ENCODE assay signal across 9 cellular contexts in genomic region chr11:44096360-44097188, GRCh38. TPM values are rescaled to one million over a fixed set of nuclear protein-coding genes. Genes with fewer than 3 reads are reported as not detected.
A peak's percentile ranks its signal among the peaks of the same experiment; 100 is the strongest.
DNase-seq lines count a peak whose midpoint lies in the region; ATAC-seq and TF ChIP-seq lines count a peak whose summit lies in the region.
"Had no signal": no experiment of that assay in that cellular context is flagged by ENCODE, and none has a peak within 500 bp of the region (broad histone marks: within the 10 kb centered on the region; RNA-seq: fewer than 3 reads in every experiment).

No MANE protein-coding gene starts in this region.

- H3K27ac Mint-ChIP-seq in activated CD8-positive, alpha-beta memory T cell treated with anti-CD3 and anti-CD28 coated beads, Interleukin-2, amount 10 ng/mL, durations not matched to agents 7 days and 5 days: peak overlapping the region; percentile 3
- no peak overlapping the region for H3K27ac Mint-ChIP-seq in endodermal cell
- peak overlapping the region in 9 of 10 donors; percentile 23 to 93 (median 55) for H3K27ac Mint-ChIP-seq in naive thymus-derived CD8-positive, alpha-beta T cell

- H3K4me1 Mint-ChIP-seq in activated CD8-positive, alpha-beta memory T cell treated with anti-CD3 and anti-CD28 coated beads, Interleukin-2, amount 10 ng/mL, durations not matched to agents 7 days and 5 days: peaks cover 23% of the 10 kb centered on the region
- H3K4me1 Mint-ChIP-seq in endodermal cell: peaks cover 5% of the 10 kb centered on the region
- H3K4me1 Mint-ChIP-seq in naive thymus-derived CD8-positive, alpha-beta T cell: peaks cover 27 to 54% (median 45%) of the 10 kb centered on the region in 4 donors

- in situ Hi-C loops in Panc1 (cut with HindIII; ENCODE audit: low pct_unique_long_range_greater_than_20kb, low sequenced_read_pairs): no loop called here

- ATAC-seq in activated CD8-positive, alpha-beta memory T cell treated with anti-CD3 and anti-CD28 coated beads, Interleukin-2, amount 10 ng/mL, durations not matched to agents 7 days and 5 days: no peak
- ATAC-seq in Panc1 (peak; percentile 49), GM18867 (IDR thresholded peaks at IDR 0.05; ENCODE audit: unreplicated experiment) (no peak), HG02571 (IDR thresholded peaks at IDR 0.05; ENCODE audit: unreplicated experiment) (no peak)
- no peak for ATAC-seq in naive thymus-derived CD8-positive, alpha-beta T cell

- TF ChIP-seq CTCF in Panc1 (IDR thresholded peaks at IDR 0.05): no peak
- no peak for TF ChIP-seq CTCF in endodermal cell (conservative IDR thresholded peaks at IDR 0.05)

- H3K36me3 Mint-ChIP-seq in activated CD8-positive, alpha-beta memory T cell treated with anti-CD3 and anti-CD28 coated beads, Interleukin-2, amount 10 ng/mL, durations not matched to agents 7 days and 5 days: peaks cover 3% of the 10 kb centered on the region
- H3K36me3 Mint-ChIP-seq in endodermal cell (ENCODE audit: low read depth): peaks cover 9% of the 10 kb centered on the region
- H3K36me3 Mint-ChIP-seq in naive thymus-derived CD8-positive, alpha-beta T cell: peaks cover 0 to 10% (median 5%) of the 10 kb centered on the region in 3 donors

- H3K4me3 Mint-ChIP-seq in activated CD8-positive, alpha-beta memory T cell treated with anti-CD3 and anti-CD28 coated beads, Interleukin-2, amount 10 ng/mL, durations not matched to agents 7 days and 5 days: peak overlapping the region; percentile 78
- H3K4me3 Mint-ChIP-seq in endodermal cell: peak overlapping the region; percentile 76
- H3K4me3 Mint-ChIP-seq in naive thymus-derived CD8-positive, alpha-beta T cell: peak overlapping the region; percentile 79 to 94 (median 86)

- POLR2A ChIA-PET in Panc1 (lab: Charles Lee): no interaction called here
- POLR2A ChIA-PET in naive thymus-derived CD8-positive, alpha-beta T cell (lab: Charles Lee): no interaction called here

- no TSS peak for BruUV-seq in Panc1 (replicated peaks; lab: Mats Ljungman, UMichigan)

- peaks cover 9% of the 10 kb centered on the region for H3K27me3 Mint-ChIP-seq in activated CD8-positive, alpha-beta memory T cell treated with anti-CD3 and anti-CD28 coated beads, Interleukin-2, amount 10 ng/mL, durations not matched to agents 7 days and 5 days
- H3K27me3 Mint-ChIP-seq in endodermal cell (ENCODE audit: insufficient read depth): no peaks in the 10 kb centered on the region
- H3K27me3 Mint-ChIP-seq in naive thymus-derived CD8-positive, alpha-beta T cell: no peaks in the 10 kb centered on the region

- 19% methylated on average over 18 of the region's 18 CpGs; no CpG with 5 or more reads in 1 of the 2 experiments for WGBS in endodermal cell (ENCODE audit: insufficient coverage in 1 of 2, insufficient read length in 1 of 2), 2 experiments

- no peak for DNase-seq in activated CD8-positive, alpha-beta memory T cell treated with anti-CD3 and anti-CD28 coated beads, Interleukin-2, amount 10 ng/mL, durations not matched to agents 7 days and 5 days
- DNase-seq in activated CD8-positive, alpha-beta memory T cell treated with anti-CD3 and anti-CD28 coated beads for 24 hours: no peak
- DNase-seq in Panc1 (ENCODE audit: low read depth, low spot score) (no peak), endodermal cell (no peak), NCI-H2081 (lab: John Stamatoyannopoulos, UW) (no peak)
- no peak for DNase-seq in naive thymus-derived CD8-positive, alpha-beta T cell

- CTCF ChIA-PET in activated CD8-positive, alpha-beta memory T cell treated with anti-CD3 and anti-CD28 coated beads, Interleukin-2, amount 10 ng/mL, durations not matched to agents 7 days and 5 days (lab: Charles Lee): interaction anchor here (0.6 to 1.7 kb wide), 4 partner anchors 11 to 427 kb away, joined by 3 to 4 read pairs (median 3); no protein-coding TSS in a partner anchor
- CTCF ChIA-PET in Panc1 (lab: Charles Lee): no interaction called here

- H3K9ac ChIP-seq in endodermal cell (ENCODE audit: extremely low read depth, low read length, poor library complexity, severe bottlenecking): no peak overlapping the region

- intact Hi-C loops in Panc1 (cut with micrococcal nuclease; ENCODE audit: unreplicated experiment): no loop called here

- H3K4me1 ChIP-seq in Panc1 (ENCODE audit: control insufficient read depth, insufficient read depth, low read length) (peaks cover 10% of the 10 kb centered on the region; the same call in 1 of the 2 replicates), endodermal cell (ENCODE audit: control insufficient read depth, insufficient read depth, low read length) (no peaks in the 10 kb centered on the region)

- no peaks in the 10 kb centered on the region for H3K9me3 Mint-ChIP-seq in activated CD8-positive, alpha-beta memory T cell treated with anti-CD3 and anti-CD28 coated beads, Interleukin-2, amount 10 ng/mL, durations not matched to agents 7 days and 5 days (ENCODE audit: low read depth)
- H3K9me3 Mint-ChIP-seq in endodermal cell: no peaks in the 10 kb centered on the region
- H3K9me3 Mint-ChIP-seq in naive thymus-derived CD8-positive, alpha-beta T cell: no peaks in the 10 kb centered on the region

- H3K27me3 ChIP-seq in Panc1 (ENCODE audit: control insufficient read depth, insufficient read depth, low read length) (no peaks in the 10 kb centered on the region), endodermal cell (ENCODE audit: control insufficient read depth, insufficient read depth, low read length, poor library complexity, severe bottlenecking) (no peaks in the 10 kb centered on the region)

- H3K4me3 ChIP-seq in Panc1 (ENCODE audit: low read depth in 2 of 2, low read length in 2 of 2) (peak overlapping the region; percentile 72 to 75), endodermal cell (ENCODE audit: low read length) (peak overlapping the region; percentile 86)

- H3K36me3 ChIP-seq in Panc1 (ENCODE audit: control insufficient read depth, insufficient read depth, low read length) (no peaks in the 10 kb centered on the region; the same call in 1 of the 2 replicates), endodermal cell (ENCODE audit: control insufficient read depth, insufficient read depth, low read length) (no peaks in the 10 kb centered on the region)

- H3K27ac ChIP-seq in Panc1 (ENCODE audit: low read length) (peak overlapping the region; percentile 54; the same call in 1 of the 2 replicates), endodermal cell (ENCODE audit: low read depth, low read length) (no peak overlapping the region)

- no peaks in the 10 kb centered on the region for H3K9me3 ChIP-seq in Panc1 (ENCODE audit: control insufficient read depth, insufficient read depth, low read depth, low read length)
- H3K9me3 ChIP-seq in endodermal cell (ENCODE audit: control insufficient read depth, low read length): no peaks in the 10 kb centered on the region

RNA-seq across cellular contexts. Expression of gene EXT2, which starts 1.1 kb away (rescaled TPM):
- 10 to 100 TPM; 21.5 to 26.1 TPM for total RNA-seq in activated CD8-positive, alpha-beta memory T cell treated with anti-CD3 and anti-CD28 coated beads, Interleukin-2, amount 10 ng/mL, durations not matched to agents 7 days and 5 days
- total RNA-seq in Panc1 (2021; ENCODE audit: unreplicated experiment) (57.5 TPM), endodermal cell (10 to 100 TPM; 47.7 to 60.3 TPM)
- 50.2 TPM for polyA plus RNA-seq in Panc1 (2012; ENCODE audit: insufficient read length)
- polyA plus RNA-seq in endodermal cell (2013, experiment 1 of 2): 55.8 TPM
- polyA plus RNA-seq in endodermal cell (2013, experiment 2 of 2): 54.9 TPM
- total RNA-seq in naive thymus-derived CD8-positive, alpha-beta T cell: 10 to 100 TPM; 27.3 to 27.8 TPM
- polyA plus RNA-seq in naive thymus-derived CD8-positive, alpha-beta T cell: 10 to 100 TPM; 30.6 to 39.5 (median 37.6) TPM

RNA-seq across cellular contexts. Expression of gene ACCS, which starts 30.5 kb away (rescaled TPM):
- total RNA-seq in activated CD8-positive, alpha-beta memory T cell treated with anti-CD3 and anti-CD28 coated beads, Interleukin-2, amount 10 ng/mL, durations not matched to agents 7 days and 5 days: 1 to 10 TPM; 4.9 to 7.7 TPM
- total RNA-seq in Panc1 (2021; ENCODE audit: unreplicated experiment) (38.0 TPM), endodermal cell (10 to 100 TPM; 10.6 to 16.6 TPM)
- polyA plus RNA-seq in Panc1 (2012; ENCODE audit: insufficient read length): 17.1 TPM
- 5.1 TPM for polyA plus RNA-seq in endodermal cell (2013, experiment 1 of 2)
- 5.1 TPM for polyA plus RNA-seq in endodermal cell (2013, experiment 2 of 2)
- total RNA-seq in naive thymus-derived CD8-positive, alpha-beta T cell: 10 to 100 TPM; 25.9 to 27.8 TPM
- polyA plus RNA-seq in naive thymus-derived CD8-positive, alpha-beta T cell: 1 to 10 TPM in 1 of 3 donors, under 1 TPM in 2; 0.79 to 1.2 (median 0.99) TPM

RNA-seq across cellular contexts. Expression of gene ACCSL, which starts 48.8 kb away (rescaled TPM):
- not detected for total RNA-seq in activated CD8-positive, alpha-beta memory T cell treated with anti-CD3 and anti-CD28 coated beads, Interleukin-2, amount 10 ng/mL, durations not matched to agents 7 days and 5 days
- total RNA-seq in Panc1 (2021; ENCODE audit: unreplicated experiment): not detected
- not detected for polyA plus RNA-seq in Panc1 (2012; ENCODE audit: insufficient read length)
- not detected for total RNA-seq in endodermal cell
- polyA plus RNA-seq in endodermal cell (2013, experiment 1 of 2): not detected
- not detected for polyA plus RNA-seq in endodermal cell (2013, experiment 2 of 2)
- total RNA-seq in naive thymus-derived CD8-positive, alpha-beta T cell: not detected
- not detected for polyA plus RNA-seq in naive thymus-derived CD8-positive, alpha-beta T cell
- total RNA-seq: glomerular endothelial cell had no signal
